ENCODE assay signal across 13 cellular contexts in the genomic region with DNA sequence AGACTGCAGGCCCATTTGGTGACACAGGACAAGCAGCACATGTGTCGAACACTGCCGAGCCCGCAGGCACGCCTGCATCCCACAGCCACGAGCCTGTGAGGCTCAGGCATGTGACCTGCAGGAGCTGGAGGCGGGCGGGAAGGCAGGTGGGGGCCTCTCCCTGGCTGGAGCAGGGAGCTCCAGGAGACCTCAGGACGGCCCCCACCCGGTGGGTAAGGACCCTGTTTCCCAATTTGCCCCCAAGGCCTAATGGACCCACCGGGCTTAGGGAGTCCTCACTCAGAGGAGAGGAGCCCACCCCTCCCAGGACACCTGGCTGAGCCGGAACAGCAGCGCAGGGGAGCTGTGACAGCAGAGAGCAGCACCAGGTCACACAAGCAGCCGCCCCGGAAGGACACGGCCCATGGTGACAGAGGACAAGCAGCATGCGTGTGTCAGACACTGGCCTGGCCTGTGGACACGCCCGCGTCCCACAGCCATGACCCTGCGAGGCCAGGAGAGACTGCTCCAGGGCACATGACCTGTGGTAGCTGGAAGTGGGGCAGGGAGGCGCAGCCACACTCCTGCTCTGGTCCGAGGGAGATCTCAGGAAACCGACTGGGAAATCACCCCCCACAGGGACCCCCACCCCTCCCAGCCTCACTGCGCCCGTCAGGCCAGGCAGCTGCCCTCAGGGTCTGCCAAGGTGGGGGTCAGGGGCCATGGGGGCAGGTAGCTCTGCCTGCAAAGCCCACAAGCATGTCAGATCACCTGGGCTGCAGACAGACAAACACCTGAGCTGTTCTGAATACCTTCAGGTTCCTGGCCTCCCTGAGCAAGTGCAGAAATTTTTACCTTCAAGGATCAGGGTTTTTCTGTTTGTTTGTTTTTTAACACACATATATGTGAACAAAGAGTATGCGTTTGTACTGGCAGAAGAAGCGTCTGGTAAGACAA. TPM values are rescaled to one million over a fixed set of nuclear protein-coding genes. Genes with fewer than 3 reads are reported as not detected.
DNase-seq lines count a peak whose midpoint lies in the region; ATAC-seq and TF ChIP-seq lines count a peak whose summit lies in the region.
"Had no signal": no experiment of that assay in that cellular context is flagged by ENCODE, and none has a peak within 500 bp of the region (broad histone marks: within the 10 kb centered on the region; RNA-seq: fewer than 3 reads in every experiment).

No MANE protein-coding gene starts in this region.

- no peaks in the 10 kb centered on the region for H3K27me3 ChIP-seq in breast epithelium

- peaks cover 65% of the 10 kb centered on the region for H3K36me3 Mint-ChIP-seq in MCF 10A (ENCODE audit: insufficient read depth, unreplicated experiment)
- no peaks in the 10 kb centered on the region for H3K36me3 Mint-ChIP-seq in glutamatergic neuron (ENCODE audit: unreplicated experiment)
- peaks cover 44% of the 10 kb centered on the region for H3K36me3 Mint-ChIP-seq in stimulated activated effector memory CD8-positive, alpha-beta T cell treated with anti-CD3 and anti-CD28 coated beads, Interleukin-12 subunit alpha, Interleukin-12 subunit beta, amount 100 ng/mL, for 72 hours

- H3K27ac ChIP-seq in breast epithelium (no peak overlapping the region), VCaP (peak overlapping the region; percentile 77)
- H3K27ac ChIP-seq: prostate gland had no signal

- H3K27me3 Mint-ChIP-seq in MCF 10A (ENCODE audit: insufficient read depth, unreplicated experiment): no peaks in the 10 kb centered on the region
- H3K27me3 Mint-ChIP-seq in glutamatergic neuron (ENCODE audit: unreplicated experiment): peaks cover 23% of the 10 kb centered on the region

- H3K9me3 ChIP-seq in breast epithelium: no peaks in the 10 kb centered on the region
- H3K9me3 ChIP-seq: prostate gland had no signal

- no peak for DNase-seq in MCF 10A (ENCODE audit: unreplicated experiment)
- DNase-seq in breast epithelium (ENCODE audit: low spot score in 2 of 2): no peak
- DNase-seq in glutamatergic neuron: peak; percentile 14
- no peak for DNase-seq in stimulated activated effector memory CD8-positive, alpha-beta T cell treated with anti-CD3 and anti-CD28 coated beads, Interleukin-12 subunit alpha, Interleukin-12 subunit beta, amount 100 ng/mL, for 72 hours (ENCODE audit: low spot score in 2 of 2)
- no peak for DNase-seq in NCI-H2081 treated with DMSO at 0.1 percent for 48 hours (lab: John Stamatoyannopoulos, UW)
- DNase-seq: activated naive CD4-positive, alpha-beta T cell; cortex of kidney; GF-D8; KG1 had no signal

- no peak for TF ChIP-seq POLR2A in breast epithelium (IDR thresholded peaks at IDR 0.05)

- intact Hi-C loops in MCF 10A (cut with micrococcal nuclease): no loop called here
- intact Hi-C loops in breast epithelium (cut with DNase I; ENCODE audit: low total_unique reads): no loop called here

- CTCF ChIA-PET in MCF 10A (lab: Yijun Ruan, JAX): interaction anchor here (1.3 kb wide), 1 partner anchor 73 kb away, joined by 3 read pairs; no protein-coding TSS in a partner anchor

- TF ChIP-seq CTCF in MCF 10A (IDR thresholded peaks at IDR 0.05; ENCODE audit: unreplicated experiment): no peak
- no peak for TF ChIP-seq CTCF in breast epithelium (IDR thresholded peaks at IDR 0.05)
- no peak for TF ChIP-seq CTCF in VCaP (conservative IDR thresholded peaks at IDR 0.05)
- no peak for TF ChIP-seq CTCF in glutamatergic neuron (IDR thresholded peaks at IDR 0.05; ENCODE audit: partially characterized antibody, unreplicated experiment)

- H3K4me3 Mint-ChIP-seq in MCF 10A (ENCODE audit: unreplicated experiment) (peak overlapping the region; percentile 88), glutamatergic neuron (ENCODE audit: unreplicated experiment) (no peak overlapping the region)
- peak overlapping the region; percentile 79 for H3K4me3 Mint-ChIP-seq in stimulated activated effector memory CD8-positive, alpha-beta T cell treated with anti-CD3 and anti-CD28 coated beads, Interleukin-12 subunit alpha, Interleukin-12 subunit beta, amount 100 ng/mL, for 72 hours

- no peaks in the 10 kb centered on the region for H3K9me3 Mint-ChIP-seq in MCF 10A (ENCODE audit: unreplicated experiment)
- H3K9me3 Mint-ChIP-seq in glutamatergic neuron (ENCODE audit: unreplicated experiment): peaks cover 7% of the 10 kb centered on the region
- no peaks in the 10 kb centered on the region for H3K9me3 Mint-ChIP-seq in stimulated activated effector memory CD8-positive, alpha-beta T cell treated with anti-CD3 and anti-CD28 coated beads, Interleukin-12 subunit alpha, Interleukin-12 subunit beta, amount 100 ng/mL, for 72 hours

- BruUV-seq in MCF 10A (replicated peaks; lab: Mats Ljungman, UMichigan): no TSS peak

- ATAC-seq in stimulated activated effector memory CD8-positive, alpha-beta T cell treated with anti-CD3 and anti-CD28 coated beads, Interleukin-12 subunit alpha, Interleukin-12 subunit beta, amount 100 ng/mL, for 72 hours: no peak
- ATAC-seq in HG02885 (IDR thresholded peaks at IDR 0.05; ENCODE audit: poor library complexity, unreplicated experiment) (no peak), HG02970 (IDR thresholded peaks at IDR 0.05; ENCODE audit: low FRiP score, unreplicated experiment) (no peak)

- H3K4me1 Mint-ChIP-seq in MCF 10A (ENCODE audit: insufficient read depth, unreplicated experiment): peaks cover 6% of the 10 kb centered on the region
- H3K4me1 Mint-ChIP-seq in glutamatergic neuron (ENCODE audit: low read depth, unreplicated experiment): peaks cover 10% of the 10 kb centered on the region
- peaks cover 19% of the 10 kb centered on the region for H3K4me1 Mint-ChIP-seq in stimulated activated effector memory CD8-positive, alpha-beta T cell treated with anti-CD3 and anti-CD28 coated beads, Interleukin-12 subunit alpha, Interleukin-12 subunit beta, amount 100 ng/mL, for 72 hours

- POLR2A ChIA-PET in MCF 10A (lab: Yijun Ruan, JAX): interaction anchor here (0.6 to 6.1 kb wide), 7 partner anchors 9 to 359 kb away, joined by 3 to 137 read pairs (median 4); a partner anchor contains a TSS

- no peak overlapping the region for H3K27ac Mint-ChIP-seq in MCF 10A (ENCODE audit: low read depth, unreplicated experiment)
- H3K27ac Mint-ChIP-seq in glutamatergic neuron (ENCODE audit: unreplicated experiment): no peak overlapping the region
- peak overlapping the region; percentile 23 for H3K27ac Mint-ChIP-seq in stimulated activated effector memory CD8-positive, alpha-beta T cell treated with anti-CD3 and anti-CD28 coated beads, Interleukin-12 subunit alpha, Interleukin-12 subunit beta, amount 100 ng/mL, for 72 hours

- H3K36me3 ChIP-seq in breast epithelium: peaks cover 5% of the 10 kb centered on the region

- H3K4me3 ChIP-seq in breast epithelium: no peak overlapping the region
- H3K4me3 ChIP-seq: prostate gland had no signal

- H3K4me1 ChIP-seq in breast epithelium: peaks cover 0 to 15% of the 10 kb centered on the region in 2 donors

RNA-seq across cellular contexts. Expression of a gene that starts 2.4 kb away (rescaled TPM):
- total RNA-seq in MCF 10A (2022) (21.6 and 22.2 TPM in 2 replicates), breast epithelium (100 to 1,000 TPM in 1 of 3 donors, 10 to 100 TPM in 2; 84.9 to 107 (median 88.5) TPM), glutamatergic neuron (ENCODE audit: unreplicated experiment) (80.4 TPM)

RNA-seq across cellular contexts. Expression of a gene that starts 2.8 kb away (rescaled TPM):
- total RNA-seq in MCF 10A (2022) (71.3 and 73.9 TPM in 2 replicates), breast epithelium (10 to 100 TPM; 61.6 to 82.6 (median 80.3) TPM), glutamatergic neuron (ENCODE audit: unreplicated experiment) (66.1 TPM)

RNA-seq across cellular contexts. Expression of a gene that starts 7.1 kb away (rescaled TPM):
- total RNA-seq in MCF 10A (2022) (82.2 and 102 TPM in 2 replicates), breast epithelium (10 to 100 TPM; 85.9 to 95.4 (median 87.8) TPM), glutamatergic neuron (ENCODE audit: unreplicated experiment) (75.1 TPM)

RNA-seq across cellular contexts. Expression of a gene that starts 7.4 kb away (rescaled TPM):
- total RNA-seq in MCF 10A (2022) (20.6 TPM in 2 replicates), breast epithelium (10 to 100 TPM in 2 of 3 donors, 1 to 10 TPM in 1; 4.6 to 17.4 (median 14.0) TPM), glutamatergic neuron (ENCODE audit: unreplicated experiment) (68.7 TPM)

RNA-seq across cellular contexts. Expression of a gene that starts 8.7 kb away (rescaled TPM):
- total RNA-seq in MCF 10A (2022) (44.0 and 44.8 TPM in 2 replicates), breast epithelium (100 to 1,000 TPM in 2 of 3 donors, 10 to 100 TPM in 1; 86.6 to 119 (median 115) TPM), glutamatergic neuron (ENCODE audit: unreplicated experiment) (79.1 TPM)
